8 cellular contexts compared by ENCODE assay signal in genomic region chr10:63628526-63629362, GRCh38.
DNase-seq lines count a peak whose midpoint lies in the region; ATAC-seq and TF ChIP-seq lines count a peak whose summit lies in the region.

No MANE protein-coding gene starts in this region.

- H3K4me3 ChIP-seq in HAP-1 (peak overlapping the region; percentile 0), left lung (peak overlapping the region; percentile 41 to 64)

- no peak for DNase-seq in T-helper 2 cell treated with Interferon-gamma antibody and Interleukin-4, amounts not matched to agents 5 μg/mL and 100 μg/mL, for 36 hours (ENCODE audit: low spot score)
- DNase-seq in T-helper 2 cell, result no peak
- DNase-seq in HAP-1 (ENCODE audit: low spot score in 2 of 2), result peak; percentile 90 to 98
- DNase-seq in M059J (ENCODE audit: low read depth), result peak; percentile 70
- peak; percentile 92 to 97 for DNase-seq in SHP77 (lab: John Stamatoyannopoulos, UW)
- DNase-seq in dermis blood vessel endothelial cell, result peak; percentile 92
- peak in 1 of 2 donors; percentile 74 for DNase-seq in left lung
- peak in 1 of 2 donors; percentile 15 for DNase-seq in stimulated activated naive CD8-positive, alpha-beta T cell treated with anti-CD3 and anti-CD28 coated beads, Interleukin-15, amount 100 ng/mL, for 72 hours

- H3K36me3 Mint-ChIP-seq in T-helper 2 cell treated with Interferon-gamma antibody and Interleukin-4, amounts not matched to agents 5 μg/mL and 100 μg/mL, for 36 hours (ENCODE audit: low read depth), result no peaks in the 10 kb centered on the region

- no peaks in the 10 kb centered on the region for H3K9me3 Mint-ChIP-seq in T-helper 2 cell treated with Interferon-gamma antibody and Interleukin-4, amounts not matched to agents 5 μg/mL and 100 μg/mL, for 36 hours
- H3K9me3 Mint-ChIP-seq in stimulated activated naive CD8-positive, alpha-beta T cell treated with anti-CD3 and anti-CD28 coated beads, Interleukin-15, amount 100 ng/mL, for 72 hours, result no peaks in the 10 kb centered on the region

- H3K4me3 Mint-ChIP-seq in T-helper 2 cell treated with Interferon-gamma antibody and Interleukin-4, amounts not matched to agents 5 μg/mL and 100 μg/mL, for 36 hours, result peak overlapping the region; percentile 89
- peak overlapping the region; percentile 95 to 96 for H3K4me3 Mint-ChIP-seq in stimulated activated naive CD8-positive, alpha-beta T cell treated with anti-CD3 and anti-CD28 coated beads, Interleukin-15, amount 100 ng/mL, for 72 hours

- peaks cover 19% of the 10 kb centered on the region for H3K4me1 ChIP-seq in HAP-1
- H3K4me1 ChIP-seq in left lung, result peaks cover 19 to 38% of the 10 kb centered on the region in 2 donors

- H3K27ac ChIP-seq in left lung, result peak overlapping the region; percentile 94 to 97

- H3K27ac Mint-ChIP-seq in T-helper 2 cell treated with Interferon-gamma antibody and Interleukin-4, amounts not matched to agents 5 μg/mL and 100 μg/mL, for 36 hours, result peak overlapping the region; percentile 86
- peak overlapping the region; percentile 76 to 85 for H3K27ac Mint-ChIP-seq in stimulated activated naive CD8-positive, alpha-beta T cell treated with anti-CD3 and anti-CD28 coated beads, Interleukin-15, amount 100 ng/mL, for 72 hours

- intact Hi-C loops in left lung (cut with DNase I), result no loop called here

- peak; percentile 22 for ATAC-seq in left lung
- ATAC-seq in stimulated activated naive CD8-positive, alpha-beta T cell treated with anti-CD3 and anti-CD28 coated beads, Interleukin-15, amount 100 ng/mL, for 72 hours, result no peak

- peaks cover 33% of the 10 kb centered on the region for H3K4me1 Mint-ChIP-seq in T-helper 2 cell treated with Interferon-gamma antibody and Interleukin-4, amounts not matched to agents 5 μg/mL and 100 μg/mL, for 36 hours (ENCODE audit: low read depth)
- H3K4me1 Mint-ChIP-seq in stimulated activated naive CD8-positive, alpha-beta T cell treated with anti-CD3 and anti-CD28 coated beads, Interleukin-15, amount 100 ng/mL, for 72 hours, result peaks cover 33% of the 10 kb centered on the region

- H3K9me3 ChIP-seq in HAP-1, result no peaks in the 10 kb centered on the region
- H3K9me3 ChIP-seq in left lung, result no peaks in the 10 kb centered on the region

- no peaks in the 10 kb centered on the region for H3K36me3 ChIP-seq in HAP-1 (replicated peaks)
- H3K36me3 ChIP-seq in left lung, result no peaks in the 10 kb centered on the region

- TF ChIP-seq CTCF in left lung (IDR thresholded peaks at IDR 0.05), result no peak

- peaks cover 11% of the 10 kb centered on the region for H3K27me3 Mint-ChIP-seq in T-helper 2 cell treated with Interferon-gamma antibody and Interleukin-4, amounts not matched to agents 5 μg/mL and 100 μg/mL, for 36 hours (ENCODE audit: low read depth)
- H3K27me3 Mint-ChIP-seq in stimulated activated naive CD8-positive, alpha-beta T cell treated with anti-CD3 and anti-CD28 coated beads, Interleukin-15, amount 100 ng/mL, for 72 hours, result no peaks in the 10 kb centered on the region

- in situ Hi-C loops in HAP-1 (cut with MboI; ENCODE audit: low sequenced_read_pairs), result no loop called here

- H3K27me3 ChIP-seq in HAP-1 (ENCODE audit: low read depth), result no peaks in the 10 kb centered on the region
- H3K27me3 ChIP-seq in left lung, result no peaks in the 10 kb centered on the region

Comparison
In these comparisons a context has a peak if more than half of its experiments do, and no peak if none do; other contexts are left out.
1. DNase-seq: peak in HAP-1 (2 of 2), M059J (single experiment), SHP77 (2 of 2) and dermis blood vessel endothelial cell (single experiment); none in T-helper 2 cell treated with Interferon-gamma antibody and Interleukin-4, amounts not matched to agents 5 μg/mL and 100 μg/mL, for 36 hours (single experiment) and T-helper 2 cell (0 of 5).